Comparison of ENCODE assay signal across 20 cellular contexts in the genomic region with DNA sequence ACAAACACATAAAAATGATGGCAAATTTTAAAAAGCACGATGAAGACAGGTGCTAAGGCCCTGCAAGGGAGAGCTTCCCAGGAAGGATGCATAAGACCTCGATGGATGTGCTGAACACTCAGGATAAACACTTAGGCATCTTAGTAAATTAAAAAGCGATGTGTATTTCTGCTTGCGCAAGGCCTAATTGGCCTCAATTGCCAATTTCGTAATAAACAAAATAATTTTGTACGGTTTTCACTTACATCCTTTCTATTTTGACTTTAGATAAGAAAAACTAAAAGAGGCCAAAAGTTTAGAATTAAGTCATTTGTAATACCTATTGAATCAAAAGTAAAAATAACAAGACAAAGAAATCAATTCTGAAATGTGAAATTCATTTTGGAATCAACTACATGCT.
DNase-seq lines count a peak whose midpoint lies in the region; TF ChIP-seq lines count a peak whose summit lies in the region.
"Had no signal": no experiment of that assay in that cellular context is flagged by ENCODE, and none has a peak within 500 bp of the region (broad histone marks: within the 10 kb centered on the region; RNA-seq: fewer than 3 reads in every experiment).

No MANE protein-coding gene starts in this region.

- H2BK20ac ChIP-seq in H9 (ENCODE audit: low read depth, low read length, poor library complexity, severe bottlenecking), result no peak overlapping the region

- DNase-seq in H9 (no peak), superior temporal gyrus (ENCODE audit: extremely low spot score) (peak; percentile 81), AML-193 (lab: John Stamatoyannopoulos, UW) (no peak), nucleus accumbens (lab: John Stamatoyannopoulos, UW) (no peak), GM19240 (ENCODE audit: insufficient read length, low spot score) (no peak)
- DNase-seq: activated CD8-positive, alpha-beta memory T cell treated with anti-CD3 and anti-CD28 coated beads, Interleukin-2, amount 50 U/mL, for 48 hours; activated naive CD8-positive, alpha-beta T cell treated with anti-CD3 and anti-CD28 coated beads, Interleukin-2, amount 10 ng/mL, durations not matched to agents 7 days and 5 days; glutamatergic neuron; HCEC 1CT; left lung; NCI-H1092; NCI-H1930; NCI-H226; NCI-H82; PC-9; T-helper 17 cell had no signal

- H3K18ac ChIP-seq in H9 (ENCODE audit: insufficient read length, low read depth, low read length), result no peak overlapping the region

- peaks cover 8% of the 10 kb centered on the region for H3K79me1 ChIP-seq in H9 (ENCODE audit: insufficient read depth, low read depth, low read length, poor library complexity, severe bottlenecking)

- no peak overlapping the region for H3T11ph ChIP-seq in H9 (ENCODE audit: low read length)

- H3K27ac ChIP-seq in H9 (ENCODE audit: insufficient read length, low read depth, low read length) (no peak overlapping the region), layer of hippocampus (ENCODE audit: low read depth, low read length) (peak overlapping the region; percentile 94)
- H3K27ac ChIP-seq: PC-9, SJSA1, VCaP had no signal

- no peak overlapping the region for H4K5ac ChIP-seq in H9 (ENCODE audit: insufficient read length, low read depth, low read length)

- no peak overlapping the region for H3K23ac ChIP-seq in H9 (ENCODE audit: insufficient read length, low read depth, low read length)

- no peak overlapping the region for H3K4me2 ChIP-seq in H9 (ENCODE audit: insufficient read depth, insufficient read length, low read length)
- H3K4me2 ChIP-seq: PC-9 had no signal

- 0 out of 2 replicates have a peak, but pooled peaks cover 3% of the 10 kb centered on the region for H3K79me2 ChIP-seq in H9 (ENCODE audit: insufficient read depth, low read length)

- no peak overlapping the region for H3K56ac ChIP-seq in H9 (ENCODE audit: insufficient read length, low read depth, low read length)

- H3K27ac Mint-ChIP-seq in H9, result peak overlapping the region in 2 of 3 experiments; percentile 31 to 68; a peak in 1 of 7 replicates
- peak overlapping the region in 3 of 5 experiments; percentile 14 to 85 (median 23) for H3K27ac Mint-ChIP-seq in brain
- H3K27ac Mint-ChIP-seq: activated naive CD8-positive, alpha-beta T cell treated with anti-CD3 and anti-CD28 coated beads, Interleukin-2, amount 10 ng/mL, durations not matched to agents 7 days and 5 days; T-helper 17 cell had no signal

- H3K14ac ChIP-seq in H9 (ENCODE audit: insufficient read depth, low read length), result no peak overlapping the region

- H3K27me3 Mint-ChIP-seq in H9 (ENCODE audit: low read depth) (no peaks in the 10 kb centered on the region), brain (peaks cover 3% of the 10 kb centered on the region)
- H3K27me3 Mint-ChIP-seq: activated naive CD8-positive, alpha-beta T cell treated with anti-CD3 and anti-CD28 coated beads, Interleukin-2, amount 10 ng/mL, durations not matched to agents 7 days and 5 days had no signal

- H3K4me1 ChIP-seq in H9 (ENCODE audit: insufficient read depth, low read length), result peaks cover 10% of the 10 kb centered on the region

- TF ChIP-seq CTCF in H9 (conservative IDR thresholded peaks at IDR 0.05), result no peak
- no peak for TF ChIP-seq CTCF in brain (conservative IDR thresholded peaks at IDR 0.05)

- H3K4me3 Mint-ChIP-seq in H9, result no peak overlapping the region
- no peak overlapping the region for H3K4me3 Mint-ChIP-seq in brain
- H3K4me3 Mint-ChIP-seq: activated naive CD8-positive, alpha-beta T cell treated with anti-CD3 and anti-CD28 coated beads, Interleukin-2, amount 10 ng/mL, durations not matched to agents 7 days and 5 days; T-helper 17 cell had no signal

- no peaks in the 10 kb centered on the region for H4K20me1 ChIP-seq in H9 (ENCODE audit: control insufficient read depth, insufficient read depth, insufficient read length)

- no peak overlapping the region for H2BK120ac ChIP-seq in H9 (ENCODE audit: low read depth, low read length, poor library complexity, severe bottlenecking)

- no peak overlapping the region for H4K91ac ChIP-seq in H9 (ENCODE audit: insufficient read length, low read depth, low read length)

- H3K27me3 ChIP-seq in H9 (ENCODE audit: insufficient read depth, low read length) (no peaks in the 10 kb centered on the region), layer of hippocampus (ENCODE audit: control insufficient read depth, insufficient read depth, low read length) (no peaks in the 10 kb centered on the region)
- H3K27me3 ChIP-seq: left lung, SJSA1 had no signal

- H3K23me2 ChIP-seq in H9 (ENCODE audit: insufficient read length, low read depth, low read length, poor library complexity, severe bottlenecking), result no peaks in the 10 kb centered on the region

- H2AFZ ChIP-seq in H9 (ENCODE audit: low read length), result no peak overlapping the region
- H2AFZ ChIP-seq: PC-9 had no signal

- no CpG with 5 or more reads among the region's 6 CpGs for WGBS in H9 (ENCODE audit: extremely low coverage, insufficient read length, low lambda C conversion rate)

- H2AK5ac ChIP-seq in H9 (ENCODE audit: insufficient read length, low read length), result no peak overlapping the region

- H3K4me1 Mint-ChIP-seq in H9 (peaks cover 60 to 62% of the 10 kb centered on the region in 2 experiments), brain (peaks cover 88% of the 10 kb centered on the region)
- H3K4me1 Mint-ChIP-seq: activated naive CD8-positive, alpha-beta T cell treated with anti-CD3 and anti-CD28 coated beads, Interleukin-2, amount 10 ng/mL, durations not matched to agents 7 days and 5 days; T-helper 17 cell had no signal

- no peak overlapping the region for H2BK12ac ChIP-seq in H9 (ENCODE audit: insufficient read length, low read depth, low read length)

- H4K8ac ChIP-seq in H9 (replicated peaks; ENCODE audit: insufficient read length, low read depth, low read length), result no peak overlapping the region

- no peak overlapping the region for H3K4ac ChIP-seq in H9 (ENCODE audit: low read depth, low read length)

- H3K9me3 ChIP-seq in H9 (ENCODE audit: control insufficient read depth, low read depth, low read length), result no peaks in the 10 kb centered on the region
- H3K9me3 ChIP-seq: left lung, SJSA1 had no signal

- no peak overlapping the region for H3K9ac ChIP-seq in H9 (ENCODE audit: extremely low read depth, insufficient read length, low read length)

- no peak overlapping the region for H2BK15ac ChIP-seq in H9 (ENCODE audit: low read depth, low read length)

- no peaks in the 10 kb centered on the region for H3K9me3 Mint-ChIP-seq in H9
- no peaks in the 10 kb centered on the region for H3K9me3 Mint-ChIP-seq in brain
- H3K9me3 Mint-ChIP-seq: activated naive CD8-positive, alpha-beta T cell treated with anti-CD3 and anti-CD28 coated beads, Interleukin-2, amount 10 ng/mL, durations not matched to agents 7 days and 5 days had no signal

- H2BK5ac ChIP-seq in H9 (ENCODE audit: insufficient read length, low read length), result no peak overlapping the region

- H3K36me3 Mint-ChIP-seq in H9 (ENCODE audit: insufficient read depth in 1 of 3, low read depth in 3 of 3), result peaks cover 0 to 4% (median 2%) of the 10 kb centered on the region in 3 experiments; a peak in 2 of 7 replicates
- H3K36me3 Mint-ChIP-seq in brain, result peaks cover 12% of the 10 kb centered on the region
- H3K36me3 Mint-ChIP-seq: activated naive CD8-positive, alpha-beta T cell treated with anti-CD3 and anti-CD28 coated beads, Interleukin-2, amount 10 ng/mL, durations not matched to agents 7 days and 5 days had no signal
